ENCODE assay signal across 17 cellular contexts in the genomic region with DNA sequence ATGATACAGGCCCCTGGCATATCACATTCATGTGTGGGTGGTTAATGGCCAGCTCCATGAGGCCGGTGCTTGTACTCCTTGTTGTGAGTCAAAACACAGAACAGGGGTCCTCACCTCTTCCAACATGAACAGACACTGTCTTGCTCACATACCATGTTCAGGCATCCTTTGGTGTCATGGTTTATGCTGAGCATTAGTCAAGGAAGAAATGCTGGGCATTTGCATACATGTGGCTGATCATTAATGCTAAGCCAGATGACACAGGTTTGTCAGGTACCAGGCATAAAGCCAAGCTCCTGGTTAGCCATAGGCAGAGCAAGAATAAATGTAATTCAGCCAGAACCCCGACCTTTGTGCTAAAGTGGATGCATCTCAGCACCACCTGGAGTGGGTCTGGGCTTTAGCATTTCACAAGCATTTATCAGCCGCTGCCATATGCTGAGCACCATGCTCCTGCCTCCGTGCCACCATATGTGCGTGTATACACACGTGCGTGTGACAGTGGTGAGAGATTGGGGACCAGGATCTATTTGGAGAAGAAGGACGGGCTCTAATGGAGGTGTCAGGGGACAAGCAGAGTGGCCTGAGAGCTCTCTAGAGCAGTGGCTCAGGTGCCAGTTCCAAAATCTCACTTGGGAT. TPM values are rescaled to one million over a fixed set of nuclear protein-coding genes. Genes with fewer than 3 reads are reported as not detected.
DNase-seq lines count a peak whose midpoint lies in the region; ATAC-seq, FAIRE-seq and TF ChIP-seq lines count a peak whose summit lies in the region.
"Had no signal": no experiment of that assay in that cellular context is flagged by ENCODE, and none has a peak within 500 bp of the region (broad histone marks: within the 10 kb centered on the region; RNA-seq: fewer than 3 reads in every experiment).

No MANE protein-coding gene starts in this region.

- H3K4me1 Mint-ChIP-seq in activated T-helper 17 cell treated with anti-CD3 and anti-CD28 coated beads, Interleukin-2, amount 50 U/mL, for 72 hours = peaks cover 28% of the 10 kb centered on the region
- H3K4me1 Mint-ChIP-seq: activated naive CD4-positive, alpha-beta T cell treated with anti-CD3 and anti-CD28 coated beads, Interleukin-2, amount 50 U/mL, for 24 hours had no signal

- H3K4me1 ChIP-seq in A549 = peaks cover 78% of the 10 kb centered on the region
- H3K4me1 ChIP-seq in mucosa of rectum (ENCODE audit: control insufficient read depth in 2 of 2, insufficient read depth in 2 of 2, low read length in 2 of 2) = peaks cover 55 to 87% of the 10 kb centered on the region in 2 donors

- DNase-seq in A549 (ENCODE audit: low read depth in 1 of 2, low spot score in 1 of 2) (no peak), NOMO-1 treated with DMSO at 0.1 percent for 48 hours (lab: John Stamatoyannopoulos, UW; ENCODE audit: unreplicated experiment) (no peak), NAMALWA (ENCODE audit: low spot score) (no peak), HK-2 (ENCODE audit: unreplicated experiment) (no peak)
- DNase-seq: CD8-positive, alpha-beta memory T cell; left lung; NCI-H187; stimulated activated naive CD4-positive, alpha-beta T cell treated with Interleukin-2 at 50 U/mL for 16 hours; T-helper 1 cell had no signal

- TF ChIP-seq POLR2A in A549 (IDR thresholded peaks at IDR 0.05; ENCODE audit: low read length) = no peak

- no peak for FAIRE-seq in A549 (lab: Jason Lieb, UNC)
- FAIRE-seq: frontal cortex, H54 had no signal

- CTCF ChIA-PET in A549 (lab: Yijun Ruan, JAX) = interaction anchor here (1.4 to 5.3 kb wide), 5 partner anchors 8 to 118 kb away, joined by 7 to 22 read pairs (median 7); no protein-coding TSS in a partner anchor

- POLR2A ChIA-PET in A549 (lab: Yijun Ruan, JAX) = interaction anchor here (1.4 kb wide), 1 partner anchor 1307 kb away, joined by 3 read pairs; a partner anchor contains a TSS

- H3K4me3 ChIP-seq in A549 (no peak overlapping the region), mucosa of rectum (ENCODE audit: low read length in 2 of 2) (no peak overlapping the region)
- H3K4me3 ChIP-seq: left lung had no signal

- H3K4me3 Mint-ChIP-seq in activated T-helper 17 cell treated with anti-CD3 and anti-CD28 coated beads, Interleukin-2, amount 50 U/mL, for 72 hours = no peak overlapping the region
- H3K4me3 Mint-ChIP-seq: activated naive CD4-positive, alpha-beta T cell treated with anti-CD3 and anti-CD28 coated beads, Interleukin-2, amount 50 U/mL, for 24 hours; CD8-positive, alpha-beta memory T cell had no signal

- WGBS in A549 (ENCODE audit: missing lambda C conversion rate) = 92% methylated on average over 8 of the region's 8 CpGs

- no peaks in the 10 kb centered on the region for H3K27me3 ChIP-seq in mucosa of rectum (ENCODE audit: control insufficient read depth in 2 of 2, insufficient read depth in 2 of 2, low read length in 2 of 2)
- H3K27me3 ChIP-seq: left lung, neutrophil had no signal

- no peaks in the 10 kb centered on the region for H3K27me3 Mint-ChIP-seq in activated T-helper 17 cell treated with anti-CD3 and anti-CD28 coated beads, Interleukin-2, amount 50 U/mL, for 72 hours
- H3K27me3 Mint-ChIP-seq: activated naive CD4-positive, alpha-beta T cell treated with anti-CD3 and anti-CD28 coated beads, Interleukin-2, amount 50 U/mL, for 24 hours; CD8-positive, alpha-beta memory T cell had no signal

- TF ChIP-seq EP300 in A549 (IDR thresholded peaks at IDR 0.05) = no peak

- H3K9me3 ChIP-seq in A549 (no peaks in the 10 kb centered on the region), mucosa of rectum (ENCODE audit: control insufficient read depth in 2 of 2, low read length in 2 of 2) (no peaks in the 10 kb centered on the region)
- H3K9me3 ChIP-seq: left lung, neutrophil had no signal

- peak overlapping the region in 1 of 2 donors; percentile 49 for H3K9ac ChIP-seq in mucosa of rectum (ENCODE audit: low read depth in 1 of 2, low read length in 2 of 2)

- ATAC-seq in A549 = no peak
- peak; percentile 47 for ATAC-seq in GM18861 (IDR thresholded peaks at IDR 0.05; ENCODE audit: unreplicated experiment)
- ATAC-seq in activated T-helper 17 cell treated with anti-CD3 and anti-CD28 coated beads, Interleukin-2, amount 50 U/mL, for 72 hours (replicated peaks) = no peak
- no peak for ATAC-seq in HG02588 (IDR thresholded peaks at IDR 0.05; ENCODE audit: unreplicated experiment)
- ATAC-seq: left lung had no signal

- no peak overlapping the region; the same call in 2 of the 3 replicates for H3K4me2 ChIP-seq in A549

- peaks cover 39% of the 10 kb centered on the region for H3K36me3 Mint-ChIP-seq in activated T-helper 17 cell treated with anti-CD3 and anti-CD28 coated beads, Interleukin-2, amount 50 U/mL, for 72 hours (ENCODE audit: low read depth)
- H3K36me3 Mint-ChIP-seq: activated naive CD4-positive, alpha-beta T cell treated with anti-CD3 and anti-CD28 coated beads, Interleukin-2, amount 50 U/mL, for 24 hours had no signal

- no peaks in the 10 kb centered on the region for H3K9me3 Mint-ChIP-seq in activated T-helper 17 cell treated with anti-CD3 and anti-CD28 coated beads, Interleukin-2, amount 50 U/mL, for 72 hours
- H3K9me3 Mint-ChIP-seq: activated naive CD4-positive, alpha-beta T cell treated with anti-CD3 and anti-CD28 coated beads, Interleukin-2, amount 50 U/mL, for 24 hours; CD8-positive, alpha-beta memory T cell had no signal

- peak overlapping the region; percentile 98 for H3K27ac Mint-ChIP-seq in activated T-helper 17 cell treated with anti-CD3 and anti-CD28 coated beads, Interleukin-2, amount 50 U/mL, for 72 hours
- H3K27ac Mint-ChIP-seq: activated naive CD4-positive, alpha-beta T cell treated with anti-CD3 and anti-CD28 coated beads, Interleukin-2, amount 50 U/mL, for 24 hours had no signal

- TF ChIP-seq RAD21 in A549 (conservative IDR thresholded peaks at IDR 0.05 in 1 of 2, IDR thresholded peaks at IDR 0.05 in 1 of 2) = no peak

- H3K27ac ChIP-seq in A549 (peak overlapping the region; percentile 83 to 90), mucosa of rectum (ENCODE audit: low read depth in 2 of 2, low read length in 2 of 2) (peak overlapping the region; percentile 49 to 92)
- H3K27ac ChIP-seq: neutrophil had no signal

- no peak for TF ChIP-seq CTCF in A549 (IDR thresholded peaks at IDR 0.05)

- H3K36me3 ChIP-seq in mucosa of rectum (ENCODE audit: control insufficient read depth in 2 of 2, insufficient read depth in 2 of 2, low read length in 2 of 2) = peaks cover 13 to 21% of the 10 kb centered on the region in 2 donors

TF ChIP-seq in A549, 52 proteins besides CTCF, POLR2A, EP300 and RAD21:
- TF ChIP-seq FOSL2 (IDR thresholded peaks at IDR 0.05) (no peak), FOSL2 (CRISPR knock-in tag; IDR thresholded peaks at IDR 0.05) (no peak), JUN (IDR thresholded peaks at IDR 0.05) (no peak), KDM1A (IDR thresholded peaks at IDR 0.05; ENCODE audit: low read depth) (no peak), MAFK (IDR thresholded peaks at IDR 0.05; ENCODE audit: partially characterized antibody) (no peak), PHF8 (IDR thresholded peaks at IDR 0.05; ENCODE audit: borderline replicate concordance, low read depth) (no peak)
- TF ChIP-seq, protein P1, sequence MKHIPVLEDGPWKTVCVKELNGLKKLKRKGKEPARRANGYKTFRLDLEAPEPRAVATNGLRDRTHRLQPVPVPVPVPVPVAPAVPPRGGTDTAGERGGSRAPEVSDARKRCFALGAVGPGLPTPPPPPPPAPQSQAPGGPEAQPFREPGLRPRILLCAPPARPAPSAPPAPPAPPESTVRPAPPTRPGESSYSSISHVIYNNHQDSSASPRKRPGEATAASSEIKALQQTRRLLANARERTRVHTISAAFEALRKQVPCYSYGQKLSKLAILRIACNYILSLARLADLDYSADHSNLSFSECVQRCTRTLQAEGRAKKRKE (CRISPR knock-in tag; IDR thresholded peaks at IDR 0.05; ENCODE audit: low read depth) = no peak
TF ChIP-seq in A549: peak in this region for 0.

RNA-seq across cellular contexts. Expression of a gene that starts 55.0 kb away (rescaled TPM):
- polyA plus RNA-seq in A549 (2011; rRNA removed) = 42.1 and 52.4 TPM in 2 replicates
- 19.3 and 22.9 TPM in 2 replicates for polyA plus RNA-seq in A549 (2012; cell fraction: cytosol; rRNA removed)
- 25.5 and 31.9 TPM in 2 replicates for polyA plus RNA-seq in A549 (2012; cell fraction: nucleus; rRNA removed)
- 39.8 to 43.6 TPM (median 43.5 TPM) in 3 replicates for polyA plus RNA-seq in A549 (2017; fragmentation: RNase III; extraction: RNeasy Plus Mini Kit Qiagen cat#74134 plus additional on column Dnase treatment)
- 104 and 112 TPM in 2 replicates for polyA minus RNA-seq in A549 (2011; rRNA and poly(A)+ RNA removed)
- total RNA-seq in activated T-helper 17 cell treated with anti-CD3 and anti-CD28 coated beads, Interleukin-2, amount 50 U/mL, for 72 hours = 100 to 1,000 TPM; 127 to 253 TPM
